11 cellular contexts compared by ENCODE assay signal in genomic region chr6:129646617-129647016, GRCh38.
A peak's percentile ranks its signal among the peaks of the same experiment; 100 is the strongest.
DNase-seq lines count a peak whose midpoint lies in the region; ATAC-seq, FAIRE-seq and TF ChIP-seq lines count a peak whose summit lies in the region.
"Had no signal": no experiment of that assay in that cellular context is flagged by ENCODE, and none has a peak within 500 bp of the region (broad histone marks: within the 10 kb centered on the region; RNA-seq: fewer than 3 reads in every experiment).

No MANE protein-coding gene starts in this region.

- H3K36me3 ChIP-seq in astrocyte (ENCODE audit: insufficient read depth, low read length) (no peaks in the 10 kb centered on the region), stomach (no peaks in the 10 kb centered on the region), trophoblast cell (ENCODE audit: control insufficient read depth in 1 of 2, insufficient read depth in 2 of 2, low read length in 2 of 2) (no peaks in the 10 kb centered on the region)

- H3K36me3 Mint-ChIP-seq in astrocyte (ENCODE audit: low read depth, unreplicated experiment): peaks cover 7% of the 10 kb centered on the region
- H3K36me3 Mint-ChIP-seq in naive thymus-derived CD8-positive, alpha-beta T cell: no peaks in the 10 kb centered on the region

- TF ChIP-seq EP300 in stomach (IDR thresholded peaks at IDR 0.05): no peak

- H3K4me3 ChIP-seq in astrocyte (ENCODE audit: insufficient read depth, low read depth, low read length) (no peak overlapping the region), stomach (peak overlapping the region in 1 of 4 donors; percentile 4), trophoblast cell (ENCODE audit: low read depth, low read length) (no peak overlapping the region)
- H3K4me3 ChIP-seq: skin epidermis had no signal

- no peak overlapping the region for H4K12ac ChIP-seq in trophoblast cell (ENCODE audit: low read depth, low read length)

- TF ChIP-seq POLR2A in stomach (IDR thresholded peaks at IDR 0.05): no peak

- no peak overlapping the region for H2BK120ac ChIP-seq in trophoblast cell (ENCODE audit: insufficient read depth, low read length, poor library complexity)

- ATAC-seq in GM19467 (IDR thresholded peaks at IDR 0.05; ENCODE audit: unreplicated experiment) (peak; percentile 76), HG03039 (IDR thresholded peaks at IDR 0.05; ENCODE audit: unreplicated experiment) (peak; percentile 73)
- ATAC-seq in naive thymus-derived CD8-positive, alpha-beta T cell: no peak

- no peak overlapping the region for H3K27ac Mint-ChIP-seq in astrocyte (ENCODE audit: unreplicated experiment)
- no peak overlapping the region for H3K27ac Mint-ChIP-seq in naive thymus-derived CD8-positive, alpha-beta T cell

- POLR2A ChIA-PET in naive thymus-derived CD8-positive, alpha-beta T cell (lab: Charles Lee): no interaction called here

- no peaks in the 10 kb centered on the region for H3K27me3 Mint-ChIP-seq in astrocyte (ENCODE audit: low read depth, unreplicated experiment)
- peaks cover 0 to 5% (median 0%) of the 10 kb centered on the region in 5 donors for H3K27me3 Mint-ChIP-seq in naive thymus-derived CD8-positive, alpha-beta T cell

- H3K27ac ChIP-seq in astrocyte (ENCODE audit: low read depth, low read length): peak overlapping the region; percentile 73
- H3K27ac ChIP-seq in stomach: peak overlapping the region in 4 of 5 donors; percentile 79 to 82 (median 80)
- no peak overlapping the region for H3K27ac ChIP-seq in trophoblast cell (ENCODE audit: low read depth, low read length)

- H4K8ac ChIP-seq in trophoblast cell (ENCODE audit: low read depth, low read length): no peak overlapping the region

- H3K4me2 ChIP-seq in astrocyte (ENCODE audit: low read length): no peak overlapping the region
- H3K4me2 ChIP-seq in trophoblast cell (ENCODE audit: low read length): no peak overlapping the region

- intact Hi-C loops in stomach (cut with DNase I; ENCODE audit: low total_unique reads): no loop called here

- H2AK5ac ChIP-seq in trophoblast cell (ENCODE audit: low read length): no peak overlapping the region

- no peak overlapping the region for H2BK12ac ChIP-seq in trophoblast cell (ENCODE audit: low read length)

- H3K9ac ChIP-seq in astrocyte (ENCODE audit: low read length): no peak overlapping the region
- no peak overlapping the region for H3K9ac ChIP-seq in trophoblast cell (ENCODE audit: low read length)

- no peak overlapping the region for H4K91ac ChIP-seq in trophoblast cell (ENCODE audit: low read depth, low read length)

- no peaks in the 10 kb centered on the region for H3K9me3 ChIP-seq in astrocyte (ENCODE audit: insufficient read depth, low read depth, low read length)
- H3K9me3 ChIP-seq in stomach: no peaks in the 10 kb centered on the region
- no peaks in the 10 kb centered on the region for H3K9me3 ChIP-seq in trophoblast cell (ENCODE audit: insufficient read depth, low read depth, low read length)

- H3K4ac ChIP-seq in trophoblast cell (ENCODE audit: low read depth, low read length): no peak overlapping the region

- WGBS in stomach, 5 donors: 34 to 47% (median 36%) methylated on average over 5 of the region's 5 CpGs
- WGBS in trophoblast cell (ENCODE audit: extremely low coverage, insufficient coverage, insufficient read length): no CpG with 5 or more reads among the region's 5 CpGs

- no peak overlapping the region for H3K4me3 Mint-ChIP-seq in astrocyte (ENCODE audit: unreplicated experiment)
- no peak overlapping the region for H3K4me3 Mint-ChIP-seq in naive thymus-derived CD8-positive, alpha-beta T cell

- H3K79me1 ChIP-seq in trophoblast cell (ENCODE audit: low read length): peaks cover 9% of the 10 kb centered on the region

- no peaks in the 10 kb centered on the region for H4K20me1 ChIP-seq in astrocyte (ENCODE audit: insufficient read depth, low read length)

- H3K18ac ChIP-seq in trophoblast cell (ENCODE audit: low read length): no peak overlapping the region

- no peak for FAIRE-seq in astrocyte (lab: Jason Lieb, UNC)
- FAIRE-seq: TTC549 had no signal

- no peak overlapping the region for H3K14ac ChIP-seq in trophoblast cell (ENCODE audit: low read length)

- H2AFZ ChIP-seq in astrocyte (ENCODE audit: low read depth, low read length): no peak overlapping the region
- H2AFZ ChIP-seq in trophoblast cell (ENCODE audit: insufficient read depth, low read length, poor library complexity): no peak overlapping the region

- H3K27me3 ChIP-seq in astrocyte (ENCODE audit: insufficient read depth, low read length): no peaks in the 10 kb centered on the region
- no peaks in the 10 kb centered on the region for H3K27me3 ChIP-seq in stomach
- no peaks in the 10 kb centered on the region for H3K27me3 ChIP-seq in trophoblast cell (ENCODE audit: insufficient read depth, low read length)

- no peak overlapping the region for H2BK5ac ChIP-seq in trophoblast cell (ENCODE audit: low read depth, low read length, poor library complexity)

- DNase-seq in astrocyte (ENCODE audit: low read depth) (no peak), stomach (no peak), trophoblast cell (no peak), COLO668 (lab: John Stamatoyannopoulos, UW; ENCODE audit: unreplicated experiment) (no peak)
- no peak for DNase-seq in naive thymus-derived CD8-positive, alpha-beta T cell
- DNase-seq: aorta, NCI-H1436 treated with DMSO at 0.1 percent for 48 hours had no signal

- H3K9me3 Mint-ChIP-seq in astrocyte (ENCODE audit: unreplicated experiment): no peaks in the 10 kb centered on the region
- H3K9me3 Mint-ChIP-seq in naive thymus-derived CD8-positive, alpha-beta T cell: no peaks in the 10 kb centered on the region

- H3K4me1 ChIP-seq in astrocyte (ENCODE audit: insufficient read depth, low read length): peaks cover 28% of the 10 kb centered on the region
- H3K4me1 ChIP-seq in stomach: peaks cover 13 to 73% (median 45%) of the 10 kb centered on the region in 4 donors
- peaks cover 3 to 5% of the 10 kb centered on the region in 2 experiments for H3K4me1 ChIP-seq in trophoblast cell (ENCODE audit: control insufficient read depth in 1 of 2, insufficient read depth in 2 of 2, low read length in 2 of 2)

- H3K4me1 Mint-ChIP-seq in astrocyte (ENCODE audit: low read depth, unreplicated experiment): peaks cover 47% of the 10 kb centered on the region
- no peaks in the 10 kb centered on the region for H3K4me1 Mint-ChIP-seq in naive thymus-derived CD8-positive, alpha-beta T cell

- peaks cover 20% of the 10 kb centered on the region for H3K79me2 ChIP-seq in astrocyte (ENCODE audit: insufficient read depth, low read length)
- peaks cover 5% of the 10 kb centered on the region for H3K79me2 ChIP-seq in trophoblast cell (ENCODE audit: control insufficient read depth, insufficient read depth, low read length, poor library complexity)

- TF ChIP-seq CTCF in astrocyte (IDR thresholded peaks at IDR 0.05; ENCODE audit: insufficient read depth, low read depth, low read length) (no peak), stomach (IDR thresholded peaks at IDR 0.05) (no peak)

- H3K23ac ChIP-seq in trophoblast cell (ENCODE audit: low read length): no peak overlapping the region

Comparison
In these comparisons a context has a peak if more than half of its experiments do, and no peak if none do; other contexts are left out.
1. ATAC-seq: peak in GM19467 (single experiment) and HG03039 (single experiment); none in naive thymus-derived CD8-positive, alpha-beta T cell (0 of 2).